In genomic region chr6:32845381-32845884, GRCh38 we compare ENCODE assay signal across 10 cellular contexts. TPM values are rescaled to one million over a fixed set of nuclear protein-coding genes. Genes with fewer than 3 reads are reported as not detected.
DNase-seq lines count a peak whose midpoint lies in the region; ATAC-seq and TF ChIP-seq lines count a peak whose summit lies in the region.
"Had no signal": no experiment of that assay in that cellular context is flagged by ENCODE, and none has a peak within 500 bp of the region (broad histone marks: within the 10 kb centered on the region; RNA-seq: fewer than 3 reads in every experiment).

No MANE protein-coding gene starts in this region.

- POLR2A ChIA-PET in activated CD4-positive, alpha-beta T cell treated with anti-CD3 and anti-CD28 coated beads for 36 hours (lab: Charles Lee) = interaction anchor here (0.5 to 3.6 kb wide), 11 partner anchors 9 to 1105 kb away, joined by 3 to 69 read pairs (median 4); partner anchors contain the start of genes PSMB9 and TAP1

- H3K9me3 Mint-ChIP-seq in activated CD4-positive, alpha-beta T cell treated with anti-CD3 and anti-CD28 coated beads for 36 hours (ENCODE audit: low read depth) = no peaks in the 10 kb centered on the region

- no peak overlapping the region for H3K9ac ChIP-seq in GM23248

- H3K4me3 Mint-ChIP-seq in activated CD4-positive, alpha-beta T cell treated with anti-CD3 and anti-CD28 coated beads for 36 hours = peak overlapping the region; percentile 95

- H3K36me3 Mint-ChIP-seq in activated CD4-positive, alpha-beta T cell treated with anti-CD3 and anti-CD28 coated beads for 36 hours (ENCODE audit: low read depth) = peaks cover 94% of the 10 kb centered on the region

- H3F3A ChIP-seq in GM23248 (ENCODE audit: insufficient read depth) = peaks cover under 1% of the 10 kb centered on the region; the same call in 1 of the 2 replicates

- H2AFZ ChIP-seq in GM23248 = no peak overlapping the region

- H3K4me2 ChIP-seq in GM23248 (ENCODE audit: unreplicated experiment) = no peak overlapping the region

- no peaks in the 10 kb centered on the region for H3K9me3 ChIP-seq in tibial artery
- H3K9me3 ChIP-seq in GM23248 (ENCODE audit: low read depth) = no peaks in the 10 kb centered on the region

- in situ Hi-C loops in GM23248 (cut with MboI) = no loop called here

- no peaks in the 10 kb centered on the region for H3K9me2 ChIP-seq in GM23248 (ENCODE audit: insufficient read depth)

- peak; percentile 29 for ATAC-seq in activated CD4-positive, alpha-beta T cell treated with anti-CD3 and anti-CD28 coated beads for 36 hours
- no peak for ATAC-seq in left lobe of liver

- H3K27me3 ChIP-seq in tibial artery (no peaks in the 10 kb centered on the region), GM23248 (replicated peaks; ENCODE audit: insufficient read depth) (no peaks in the 10 kb centered on the region)

- peaks cover 0 to 16% (median 11%) of the 10 kb centered on the region in 4 donors for H3K4me1 ChIP-seq in tibial artery
- H3K4me1 ChIP-seq in GM23248 (ENCODE audit: insufficient read depth) = no peaks in the 10 kb centered on the region

- H4K20me1 ChIP-seq in GM23248 (ENCODE audit: insufficient read depth) = no peaks in the 10 kb centered on the region

- intact Hi-C loops in activated CD4-positive, alpha-beta T cell treated with anti-CD3 and anti-CD28 coated beads for 36 hours (cut with DNase I, micrococcal nuclease) = loop anchor here (2.0 kb wide), 3 partner anchors 127 to 715 kb away; partner anchors contain the start of genes FKBPL (in 1 of the 2), RXRB (in 1 of the 2) and SLC39A7 (in 1 of the 2)
- intact Hi-C loops in tibial artery (cut with DNase I; ENCODE audit: low total_unique reads) = loop anchor here (5.0 kb wide), 1 partner anchor 1033 kb away; no protein-coding TSS in a partner anchor

- H3K4me1 Mint-ChIP-seq in activated CD4-positive, alpha-beta T cell treated with anti-CD3 and anti-CD28 coated beads for 36 hours = peaks cover 64% of the 10 kb centered on the region

- CTCF ChIA-PET in activated CD4-positive, alpha-beta T cell treated with anti-CD3 and anti-CD28 coated beads for 36 hours (lab: Charles Lee) = interaction anchor here (0.6 to 10.8 kb wide), 10 partner anchors 11 to 139 kb away, joined by 3 to 240 read pairs (median 4); partner anchors contain the start of genes HLA-DMA, HLA-DOB, PSMB9 and TAP1

- peaks cover 42 to 55% (median 54%) of the 10 kb centered on the region in 3 donors for H3K36me3 ChIP-seq in tibial artery
- H3K36me3 ChIP-seq in GM23248 (ENCODE audit: low read depth) = 0 out of 2 replicates have a peak, but pooled peaks cover 9% of the 10 kb centered on the region

- H3K4me3 ChIP-seq in tibial artery (peak overlapping the region; percentile 78 to 86), GM23248 (no peak overlapping the region)

- H3K79me2 ChIP-seq in GM23248 (ENCODE audit: insufficient read depth) = peaks cover 2% of the 10 kb centered on the region; the same call in 1 of the 2 replicates

- H3K27ac ChIP-seq in tibial artery (peak overlapping the region; percentile 92 to 95), GM23248 (no peak overlapping the region)

- DNase-seq in activated CD4-positive, alpha-beta T cell treated with anti-CD3 and anti-CD28 coated beads for 36 hours = peak; percentile 73
- DNase-seq in activated CD4-positive, alpha-beta T cell treated with anti-CD3 and anti-CD28 coated beads for 1 hour = no peak
- peak; percentile 55 to 68 for DNase-seq in activated CD4-positive, alpha-beta T cell treated with anti-CD3 and anti-CD28 coated beads, Interleukin-2, amount 50 U/mL, for 48 hours
- DNase-seq in left lobe of liver (ENCODE audit: low spot score) (peak; percentile 50), tibial artery (no peak), GM23248 (no peak), HUDEP-2 (lab: John Stamatoyannopoulos, UW; ENCODE audit: unreplicated experiment in 76 of 76) (no peak), NCI-H2081 (lab: John Stamatoyannopoulos, UW) (no peak)

- no peak for TF ChIP-seq CTCF in tibial artery (IDR thresholded peaks at IDR 0.05)

- no peaks in the 10 kb centered on the region for H3K27me3 Mint-ChIP-seq in activated CD4-positive, alpha-beta T cell treated with anti-CD3 and anti-CD28 coated beads for 36 hours

- 87 to 89% methylated on average over 10 of the region's 10 CpGs for WGBS in GM23248 (ENCODE audit: low coverage in 1 of 2, low lambda C conversion rate in 2 of 2, missing lambda C conversion rate in 2 of 2), 2 experiments

- H3K27ac Mint-ChIP-seq in activated CD4-positive, alpha-beta T cell treated with anti-CD3 and anti-CD28 coated beads for 36 hours = peak overlapping the region; percentile 97

RNA-seq across cellular contexts. Expression of gene PSMB8, which starts 1.6 kb away (rescaled TPM):
- total RNA-seq in activated CD4-positive, alpha-beta T cell treated with anti-CD3 and anti-CD28 coated beads for 36 hours = 100 to 1,000 TPM; 238 to 338 TPM
- total RNA-seq in left lobe of liver = 41.1 TPM
- 21.6 and 27.2 TPM in 2 replicates for total RNA-seq in GM23248 (2014; rRNA removed; shearing (Covaris generic))
- 33.5 and 36.0 TPM in 2 replicates for polyA plus RNA-seq in GM23248 (2016; fragmentation: Nextera tagmentation; extraction: Ambion mirVana)

RNA-seq across cellular contexts. Expression of gene TAP2, which starts 6.9 kb away (rescaled TPM):
- 100 to 1,000 TPM in 1 of 2 experiments, 10 to 100 TPM in 1; 96.4 to 150 TPM for total RNA-seq in activated CD4-positive, alpha-beta T cell treated with anti-CD3 and anti-CD28 coated beads for 36 hours
- total RNA-seq in left lobe of liver = 11.8 TPM
- 2.2 and 5.4 TPM in 2 replicates for total RNA-seq in GM23248 (2014; rRNA removed; shearing (Covaris generic))
- 4.6 and 5.1 TPM in 2 replicates for polyA plus RNA-seq in GM23248 (2016; fragmentation: Nextera tagmentation; extraction: Ambion mirVana)

RNA-seq across cellular contexts. Expression of gene TAP1, which starts 8.1 kb away (rescaled TPM):
- total RNA-seq in activated CD4-positive, alpha-beta T cell treated with anti-CD3 and anti-CD28 coated beads for 36 hours = 100 to 1,000 TPM; 191 to 255 TPM
- 10.6 TPM for total RNA-seq in left lobe of liver
- 27.5 and 30.7 TPM in 2 replicates for total RNA-seq in GM23248 (2014; rRNA removed; shearing (Covaris generic))
- polyA plus RNA-seq in GM23248 (2016; fragmentation: Nextera tagmentation; extraction: Ambion mirVana) = 29.8 and 30.7 TPM in 2 replicates

RNA-seq across cellular contexts. Expression of gene PSMB9, which starts 8.6 kb away (rescaled TPM):
- 100 to 1,000 TPM; 210 to 282 TPM for total RNA-seq in activated CD4-positive, alpha-beta T cell treated with anti-CD3 and anti-CD28 coated beads for 36 hours
- 13.9 TPM for total RNA-seq in left lobe of liver
- 3.4 and 5.1 TPM in 2 replicates for total RNA-seq in GM23248 (2014; rRNA removed; shearing (Covaris generic))
- polyA plus RNA-seq in GM23248 (2016; fragmentation: Nextera tagmentation; extraction: Ambion mirVana) = 11.2 and 12.3 TPM in 2 replicates

RNA-seq across cellular contexts. Expression of gene HLA-DOB, which starts 28.6 kb away (rescaled TPM):
- 1 to 10 TPM; 1.5 to 1.6 TPM for total RNA-seq in activated CD4-positive, alpha-beta T cell treated with anti-CD3 and anti-CD28 coated beads for 36 hours
- not detected for total RNA-seq in left lobe of liver
- total RNA-seq in GM23248 (2014; rRNA removed; shearing (Covaris generic)) = not detected in 2 replicates
- not detected in 2 replicates for polyA plus RNA-seq in GM23248 (2016; fragmentation: Nextera tagmentation; extraction: Ambion mirVana)
- total RNA-seq: HT-29, myocyte had no signal

Comparison
In these comparisons a context has a peak if more than half of its experiments do, and no peak if none do; other contexts are left out.
1. DNase-seq: peak in activated CD4-positive, alpha-beta T cell treated with anti-CD3 and anti-CD28 coated beads for 36 hours (single experiment), activated CD4-positive, alpha-beta T cell treated with anti-CD3 and anti-CD28 coated beads, Interleukin-2, amount 50 U/mL, for 48 hours (2 of 2) and left lobe of liver (single experiment); none in activated CD4-positive, alpha-beta T cell treated with anti-CD3 and anti-CD28 coated beads for 1 hour (single experiment), tibial artery (0 of 2), GM23248 (single experiment), HUDEP-2 (0 of 76) and NCI-H2081 (0 of 2).